ENCODE assay signal across 20 cellular contexts in genomic region chr14:57169901-57170300, GRCh38.
"Had no signal": no experiment of that assay in that cellular context is flagged by ENCODE, and none has a peak within 500 bp of the region (broad histone marks: within the 10 kb centered on the region; RNA-seq: fewer than 3 reads in every experiment).

No MANE protein-coding gene starts in this region.

- H3K27ac Mint-ChIP-seq: T-cell had no signal

- H3K27ac ChIP-seq: RWPE1 had no signal

- H3K4me2 ChIP-seq: SK-N-SH had no signal

- DNase-seq: KBM-7, MV-4-11, NCI-H1092, NCI-H1105 treated with DMSO at 0.1 percent for 48 hours, NCI-H1417 treated with DMSO at 0.1 percent for 48 hours, NCI-H146, NCI-H1694 treated with DMSO at 0.1 percent for 48 hours, NCI-H1930, NCI-H2081, NCI-H2107, NCI-H2227 treated with DMSO at 0.1 percent for 48 hours, NCI-H524 treated with DMSO at 0.1 percent for 48 hours, NCI-H69, NCI-H774, PC-3, SHP77, SK-N-SH, SW 1271, T-cell had no signal

- H3K36me3 Mint-ChIP-seq: T-cell had no signal

- H3K9me3 ChIP-seq: SK-N-SH had no signal

- H3K4me3 Mint-ChIP-seq: T-cell had no signal

- H3K4me1 Mint-ChIP-seq: T-cell had no signal

- H3K9ac ChIP-seq: SK-N-SH had no signal

- H3K9me3 Mint-ChIP-seq: T-cell had no signal
